ENCODE assay signal across 8 cellular contexts in the genomic region with DNA sequence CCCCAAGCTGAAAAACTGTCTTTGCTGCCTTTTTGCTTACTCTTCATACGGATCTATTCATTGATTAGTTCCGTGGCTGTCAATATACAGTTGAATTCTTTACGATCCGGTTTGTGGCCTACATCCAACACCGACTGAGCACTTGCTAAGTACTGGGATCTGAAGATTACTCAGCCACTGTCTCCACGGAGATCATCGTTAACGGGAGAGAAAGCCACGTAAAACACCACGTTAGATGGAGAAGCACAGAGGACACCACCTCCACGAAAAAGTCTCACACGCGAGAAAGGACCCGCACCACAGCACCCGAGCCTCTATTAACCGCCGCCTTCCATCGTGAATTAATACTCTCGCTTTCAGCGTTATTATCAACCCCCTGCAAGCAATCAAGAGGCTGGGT. TPM values are rescaled to one million over a fixed set of nuclear protein-coding genes. Genes with fewer than 3 reads are reported as not detected.
DNase-seq lines count a peak whose midpoint lies in the region; ATAC-seq and TF ChIP-seq lines count a peak whose summit lies in the region.

No MANE protein-coding gene starts in this region.

- DNase-seq in cardiac muscle cell (ENCODE audit: low read depth in 1 of 2, low spot score in 1 of 2): peak in 1 of 2 donors; percentile 4
- DNase-seq in left ventricle myocardium superior: no peak
- DNase-seq in T-helper 17 cell: no peak
- peak; percentile 32 for DNase-seq in fibroblast of peridontal ligament (ENCODE audit: extremely low read depth)
- no peak for DNase-seq in ovary
- no peak for DNase-seq in 8988T

- H3K27me3 Mint-ChIP-seq in T-helper 17 cell: no peaks in the 10 kb centered on the region

- 0 to 1% (median 0%) methylated on average over 20 of the region's 20 CpGs for WGBS in ovary, 3 donors

- no peaks in the 10 kb centered on the region for H3K36me3 ChIP-seq in cardiac muscle cell
- no peaks in the 10 kb centered on the region for H3K36me3 ChIP-seq in ovary

- H3K9me3 ChIP-seq in cardiac muscle cell (ENCODE audit: low read depth) (no peaks in the 10 kb centered on the region), T-helper 17 cell (ENCODE audit: control insufficient read depth, low read length, poor library complexity, severe bottlenecking) (no peaks in the 10 kb centered on the region), ovary (no peaks in the 10 kb centered on the region)

- H3K4me3 Mint-ChIP-seq in T-helper 17 cell: peak overlapping the region; percentile 99

- ATAC-seq in left ventricle myocardium superior (no peak), T-helper 17 cell (no peak), GM21717 (IDR thresholded peaks at IDR 0.05; ENCODE audit: unreplicated experiment) (no peak), GM19328 (IDR thresholded peaks at IDR 0.05; ENCODE audit: unreplicated experiment) (no peak)

- H3K27me3 ChIP-seq in cardiac muscle cell (no peaks in the 10 kb centered on the region), ovary (no peaks in the 10 kb centered on the region)

- peaks cover 10% of the 10 kb centered on the region for H3K36me3 Mint-ChIP-seq in T-helper 17 cell (ENCODE audit: low read depth)

- H3K4me3 ChIP-seq in cardiac muscle cell (peak overlapping the region; percentile 91), ovary (peak overlapping the region; percentile 44)

- peaks cover 26% of the 10 kb centered on the region for H3K4me1 Mint-ChIP-seq in T-helper 17 cell

- TF ChIP-seq CTCF in cardiac muscle cell (IDR thresholded peaks at IDR 0.05; ENCODE audit: low read depth, low read length) (no peak), ovary (IDR thresholded peaks at IDR 0.05) (no peak)

- peak overlapping the region; percentile 94 for H3K27ac Mint-ChIP-seq in T-helper 17 cell

- TF ChIP-seq EP300 in ovary (IDR thresholded peaks at IDR 0.05): no peak

- no peak for TF ChIP-seq POLR2A in ovary (IDR thresholded peaks at IDR 0.05)

- intact Hi-C loops in left ventricle myocardium superior (cut with micrococcal nuclease) (no loop called here), ovary (cut with DNase I) (no loop called here)

- H3K27ac ChIP-seq in cardiac muscle cell: peak overlapping the region; percentile 96
- H3K27ac ChIP-seq in ovary: peak overlapping the region in 1 of 2 donors; percentile 87

- H3K4me1 ChIP-seq in cardiac muscle cell (ENCODE audit: low read depth) (peaks cover 12% of the 10 kb centered on the region), ovary (ENCODE audit: insufficient read depth) (peaks cover 5% of the 10 kb centered on the region)

RNA-seq across cellular contexts. Expression of gene ELP1, which starts 0.7 kb away (rescaled TPM):
- total RNA-seq in cardiac muscle cell: 31.7 and 42.6 TPM in 2 replicates
- 25.0 and 25.7 TPM in 2 replicates for polyA plus RNA-seq in cardiac muscle cell
- 20.7 TPM for total RNA-seq in left ventricle myocardium superior
- 10 to 100 TPM; 22.0 to 23.2 TPM for total RNA-seq in T-helper 17 cell
- 10 to 100 TPM; 17.9 to 70.9 (median 36.5) TPM for total RNA-seq in ovary
- polyA plus RNA-seq in ovary: 10 to 100 TPM; 15.7 to 34.3 TPM

RNA-seq across cellular contexts. Expression of gene ABITRAM, which starts 1.0 kb away (rescaled TPM):
- total RNA-seq in cardiac muscle cell: 7.6 and 9.3 TPM in 2 replicates
- polyA plus RNA-seq in cardiac muscle cell: 20.4 and 30.1 TPM in 2 replicates
- 16.3 TPM for total RNA-seq in left ventricle myocardium superior
- total RNA-seq in T-helper 17 cell: 10 to 100 TPM; 10.5 to 11.1 TPM
- 10 to 100 TPM in 2 of 7 donors, 1 to 10 TPM in 5; 6.8 to 15.1 (median 8.4) TPM for total RNA-seq in ovary
- polyA plus RNA-seq in ovary: 10 to 100 TPM in 1 of 2 donors, 1 to 10 TPM in 1; 7.5 to 14.3 TPM
